9 cellular contexts compared by ENCODE assay signal in genomic region chr1:100866041-100866900, GRCh38. TPM values are rescaled to one million over a fixed set of nuclear protein-coding genes. Genes with fewer than 3 reads are reported as not detected.
A peak's percentile ranks its signal among the peaks of the same experiment; 100 is the strongest.
DNase-seq lines count a peak whose midpoint lies in the region; ATAC-seq and TF ChIP-seq lines count a peak whose summit lies in the region.
"Had no signal": no experiment of that assay in that cellular context is flagged by ENCODE, and none has a peak within 500 bp of the region (broad histone marks: within the 10 kb centered on the region; RNA-seq: fewer than 3 reads in every experiment).

No MANE protein-coding gene starts in this region.

- POLR2A ChIA-PET in PC-9 (lab: Charles Lee; ENCODE audit: unreplicated experiment), result no interaction called here
- POLR2A ChIA-PET in activated CD4-positive, alpha-beta memory T cell treated with anti-CD3 and anti-CD28 coated beads for 36 hours (lab: Charles Lee), result no interaction called here

- H3K27ac Mint-ChIP-seq in progenitor cell of endocrine pancreas, result no peak overlapping the region
- H3K27ac Mint-ChIP-seq in activated CD4-positive, alpha-beta memory T cell treated with anti-CD3 and anti-CD28 coated beads for 36 hours, result no peak overlapping the region

- H3K36me3 ChIP-seq in PC-9 (ENCODE audit: low read depth) (no peaks in the 10 kb centered on the region), esophagus muscularis mucosa (no peaks in the 10 kb centered on the region)
- H3K36me3 ChIP-seq: BLaER1 treated with 17β-estradiol and CSF1 and Interleukin-3, amounts not matched to agents 10 nM and 100 nM had no signal

- no peaks in the 10 kb centered on the region for H3K36me3 Mint-ChIP-seq in progenitor cell of endocrine pancreas (ENCODE audit: insufficient read depth)
- no peaks in the 10 kb centered on the region for H3K36me3 Mint-ChIP-seq in activated CD4-positive, alpha-beta memory T cell treated with anti-CD3 and anti-CD28 coated beads for 36 hours

- TF ChIP-seq CTCF in PC-9 (conservative IDR thresholded peaks at IDR 0.05) (peak; percentile 91), esophagus muscularis mucosa (IDR thresholded peaks at IDR 0.05) (peak; percentile 42 to 59 (median 49)), progenitor cell of endocrine pancreas (IDR thresholded peaks at IDR 0.05; ENCODE audit: unreplicated experiment) (peak; percentile 58)

- no peaks in the 10 kb centered on the region for H3K27me3 ChIP-seq in PC-9 (ENCODE audit: insufficient read depth, low read depth)
- no peaks in the 10 kb centered on the region for H3K27me3 ChIP-seq in esophagus muscularis mucosa
- H3K27me3 ChIP-seq: BLaER1 treated with 17β-estradiol and CSF1 and Interleukin-3, amounts not matched to agents 10 nM and 100 nM had no signal

- H2AFZ ChIP-seq in PC-9, result peak overlapping the region; percentile 12; the same call in 1 of the 2 replicates

- H3K4me1 Mint-ChIP-seq in progenitor cell of endocrine pancreas (ENCODE audit: low read depth), result no peaks in the 10 kb centered on the region
- no peaks in the 10 kb centered on the region for H3K4me1 Mint-ChIP-seq in activated CD4-positive, alpha-beta memory T cell treated with anti-CD3 and anti-CD28 coated beads for 36 hours (ENCODE audit: low read depth)

- peak; percentile 53 for ATAC-seq in HG02884 (IDR thresholded peaks at IDR 0.05; ENCODE audit: unreplicated experiment)

- no peaks in the 10 kb centered on the region for H3K9me2 ChIP-seq in PC-9 (ENCODE audit: insufficient read depth)

- BruUV-seq in PC-9 (replicated peaks; lab: Mats Ljungman, UMichigan), result no TSS peak

- H3K27ac ChIP-seq in PC-9, result no peak overlapping the region
- no peak overlapping the region for H3K27ac ChIP-seq in esophagus muscularis mucosa (replicated peaks in 1 of 4)
- H3K27ac ChIP-seq: BLaER1 treated with 17β-estradiol and CSF1 and Interleukin-3, amounts not matched to agents 10 nM and 100 nM had no signal

- no peak for TF ChIP-seq EP300 in esophagus muscularis mucosa (IDR thresholded peaks at IDR 0.05)

- CTCF ChIA-PET in PC-9 (lab: Charles Lee), result no interaction called here
- CTCF ChIA-PET in activated CD4-positive, alpha-beta memory T cell treated with anti-CD3 and anti-CD28 coated beads for 36 hours (lab: Charles Lee), result interaction anchor here (0.9 to 4.4 kb wide), 4 partner anchors 10 to 405 kb away, joined by 4 to 116 read pairs (median 13); no protein-coding TSS in a partner anchor

- no peaks in the 10 kb centered on the region for H4K20me1 ChIP-seq in PC-9 (ENCODE audit: insufficient read depth)
- H4K20me1 ChIP-seq: BLaER1 treated with 17β-estradiol and CSF1 and Interleukin-3, amounts not matched to agents 10 nM and 100 nM had no signal

- no peaks in the 10 kb centered on the region for H3K9me3 ChIP-seq in PC-9 (ENCODE audit: insufficient read depth, low read depth)
- H3K9me3 ChIP-seq in esophagus muscularis mucosa, result no peaks in the 10 kb centered on the region
- H3K9me3 ChIP-seq: BLaER1 treated with 17β-estradiol and CSF1 and Interleukin-3, amounts not matched to agents 10 nM and 100 nM had no signal

- no peaks in the 10 kb centered on the region for H3K9me3 Mint-ChIP-seq in progenitor cell of endocrine pancreas (ENCODE audit: low read depth)
- H3K9me3 Mint-ChIP-seq in activated CD4-positive, alpha-beta memory T cell treated with anti-CD3 and anti-CD28 coated beads for 36 hours, result no peaks in the 10 kb centered on the region

- intact Hi-C loops in PC-9 (cut with micrococcal nuclease; ENCODE audit: unreplicated experiment) (loop anchor here (1.0 to 5.0 kb wide), 2 partner anchors 154 to 260 kb away; no protein-coding TSS in a partner anchor), esophagus muscularis mucosa (cut with DNase I) (loop anchor here (2.0 to 5.0 kb wide), 2 partner anchors 259 to 404 kb away; no protein-coding TSS in a partner anchor)
- intact Hi-C loops in activated CD4-positive, alpha-beta memory T cell treated with anti-CD3 and anti-CD28 coated beads for 36 hours (cut with micrococcal nuclease), result loop anchor here (1.0 to 2.0 kb wide), 2 partner anchors 323 to 1058 kb away; no protein-coding TSS in a partner anchor

- DNase-seq in DMS153 treated with DMSO at 0.1 percent for 48 hours (lab: John Stamatoyannopoulos, UW; ENCODE audit: unreplicated experiment), result peak; percentile 4
- DNase-seq in DMS153 (lab: John Stamatoyannopoulos, UW), result no peak
- peak in 1 of 2 experiments; percentile 59 for DNase-seq in PC-9
- no peak for DNase-seq in esophagus muscularis mucosa (ENCODE audit: extremely low spot score)
- DNase-seq in progenitor cell of endocrine pancreas (ENCODE audit: low spot score, unreplicated experiment), result no peak
- DNase-seq in activated CD4-positive, alpha-beta memory T cell treated with anti-CD3 and anti-CD28 coated beads for 36 hours, result no peak
- DNase-seq in foreskin melanocyte, result no peak

- 18% methylated on average over 5 of the region's 5 CpGs for WGBS in esophagus muscularis mucosa

- no peak overlapping the region for H3K4me3 ChIP-seq in PC-9
- no peak overlapping the region for H3K4me3 ChIP-seq in esophagus muscularis mucosa
- H3K4me3 ChIP-seq: BLaER1 treated with 17β-estradiol and CSF1 and Interleukin-3, amounts not matched to agents 10 nM and 100 nM had no signal

- 0 out of 2 replicates have a peak, but pooled peaks cover 4% of the 10 kb centered on the region for H3K4me1 ChIP-seq in PC-9 (replicated peaks; ENCODE audit: insufficient read depth)
- H3K4me1 ChIP-seq in esophagus muscularis mucosa, result peaks cover 0 to 34% (median 27%) of the 10 kb centered on the region in 4 donors
- H3K4me1 ChIP-seq: BLaER1 treated with 17β-estradiol and CSF1 and Interleukin-3, amounts not matched to agents 10 nM and 100 nM had no signal

- H3K4me2 ChIP-seq in PC-9, result no peak overlapping the region
- H3K4me2 ChIP-seq: BLaER1 treated with 17β-estradiol and CSF1 and Interleukin-3, amounts not matched to agents 10 nM and 100 nM had no signal

- no peaks in the 10 kb centered on the region for H3K27me3 Mint-ChIP-seq in progenitor cell of endocrine pancreas
- H3K27me3 Mint-ChIP-seq in activated CD4-positive, alpha-beta memory T cell treated with anti-CD3 and anti-CD28 coated beads for 36 hours, result no peaks in the 10 kb centered on the region

- no peaks in the 10 kb centered on the region for H3F3A ChIP-seq in PC-9 (ENCODE audit: insufficient read depth, low read depth)

- H3K79me2 ChIP-seq in PC-9 (ENCODE audit: low read depth), result no peaks in the 10 kb centered on the region

- H3K4me3 Mint-ChIP-seq in progenitor cell of endocrine pancreas (ENCODE audit: low read depth), result no peak overlapping the region
- no peak overlapping the region for H3K4me3 Mint-ChIP-seq in activated CD4-positive, alpha-beta memory T cell treated with anti-CD3 and anti-CD28 coated beads for 36 hours

- no peak for TF ChIP-seq POLR2A in esophagus muscularis mucosa (IDR thresholded peaks at IDR 0.05; ENCODE audit: low read depth)

RNA-seq across cellular contexts. Expression of gene EXTL2, which starts 28.4 kb away (rescaled TPM):
- 16.3 and 20.2 TPM in 2 replicates for total RNA-seq in PC-9 (2021)
- total RNA-seq in esophagus muscularis mucosa, result 10 to 100 TPM; 14.5 to 21.6 (median 17.6) TPM
- 46.3 and 50.4 TPM in 2 replicates for total RNA-seq in progenitor cell of endocrine pancreas
- total RNA-seq in activated CD4-positive, alpha-beta memory T cell treated with anti-CD3 and anti-CD28 coated beads for 36 hours, result 1 to 10 TPM; 3.0 to 3.9 TPM

RNA-seq across cellular contexts. Expression of gene SLC30A7, which starts 29.6 kb away (rescaled TPM):
- total RNA-seq in PC-9 (2021), result 18.4 and 27.4 TPM in 2 replicates
- 10 to 100 TPM; 10.5 to 19.9 (median 13.6) TPM for total RNA-seq in esophagus muscularis mucosa
- 28.2 and 30.7 TPM in 2 replicates for total RNA-seq in progenitor cell of endocrine pancreas
- total RNA-seq in activated CD4-positive, alpha-beta memory T cell treated with anti-CD3 and anti-CD28 coated beads for 36 hours, result 10 to 100 TPM; 40.0 to 43.4 TPM
